Comparison of ENCODE assay signal across 13 cellular contexts in genomic region chr10:72790216-72790990, GRCh38.
"Had no signal": no experiment of that assay in that cellular context is flagged by ENCODE, and none has a peak within 500 bp of the region (broad histone marks: within the 10 kb centered on the region; RNA-seq: fewer than 3 reads in every experiment).

No MANE protein-coding gene starts in this region.

- H3K4me3 Mint-ChIP-seq: activated CD4-positive, alpha-beta memory T cell treated with anti-CD3 and anti-CD28 coated beads for 36 hours; activated CD8-positive, alpha-beta memory T cell treated with anti-CD3 and anti-CD28 coated beads, Interleukin-2, amount 10 ng/mL, durations not matched to agents 7 days and 5 days; naive thymus-derived CD8-positive, alpha-beta T cell had no signal

- H3K4me3 ChIP-seq: adrenal gland, left ventricle myocardium inferior had no signal

- H3K36me3 Mint-ChIP-seq: activated CD4-positive, alpha-beta memory T cell treated with anti-CD3 and anti-CD28 coated beads for 36 hours had no signal

- H3K27ac Mint-ChIP-seq: activated CD4-positive, alpha-beta memory T cell treated with anti-CD3 and anti-CD28 coated beads for 36 hours; activated CD8-positive, alpha-beta memory T cell treated with anti-CD3 and anti-CD28 coated beads, Interleukin-2, amount 10 ng/mL, durations not matched to agents 7 days and 5 days had no signal

- H3K27me3 Mint-ChIP-seq: activated CD4-positive, alpha-beta memory T cell treated with anti-CD3 and anti-CD28 coated beads for 36 hours; activated CD8-positive, alpha-beta memory T cell treated with anti-CD3 and anti-CD28 coated beads, Interleukin-2, amount 10 ng/mL, durations not matched to agents 7 days and 5 days; naive thymus-derived CD8-positive, alpha-beta T cell had no signal

- DNase-seq: activated CD4-positive, alpha-beta memory T cell treated with anti-CD3 and anti-CD28 coated beads for 36 hours; activated CD4-positive, alpha-beta T cell treated with anti-CD3 and anti-CD28 coated beads for 1 hour; activated CD8-positive, alpha-beta memory T cell treated with anti-CD3 and anti-CD28 coated beads, Interleukin-2, amount 10 ng/mL, durations not matched to agents 7 days and 5 days; activated effector memory CD4-positive, alpha-beta T cell treated with Interleukin-2 at 50 U/mL for 16 hours; activated naive CD4-positive, alpha-beta T cell treated with anti-CD3 and anti-CD28 coated beads, Interleukin-2, amount 50 U/mL, for 16 hours; activated T-cell treated with anti-CD3 and anti-CD28 coated beads, Interleukin-2, amount 50 U/mL, for 1 hour; adrenal gland; dermis blood vessel endothelial cell; erythroblast; left ventricle myocardium inferior; naive thymus-derived CD8-positive, alpha-beta T cell; stimulated activated CD4-positive, alpha-beta T cell treated with anti-CD3 and anti-CD28 coated beads, Interleukin-12 subunit alpha, Interleukin-12 subunit beta, amount 100 ng/mL, for 4 hours; stimulated activated CD4-positive, alpha-beta T cell treated with anti-CD3 and anti-CD28 coated beads, Interleukin-2, amount 100 ng/mL, for 24 hours had no signal

- H3K36me3 ChIP-seq: adrenal gland, left ventricle myocardium inferior had no signal

- H3K9me3 ChIP-seq: adrenal gland, left ventricle myocardium inferior had no signal

- H3K27ac ChIP-seq: adrenal gland, left ventricle myocardium inferior had no signal

- H3K9me3 Mint-ChIP-seq: activated CD4-positive, alpha-beta memory T cell treated with anti-CD3 and anti-CD28 coated beads for 36 hours; naive thymus-derived CD8-positive, alpha-beta T cell had no signal

- H3K27me3 ChIP-seq: adrenal gland had no signal
